Comparison of ENCODE assay signal across 7 cellular contexts in genomic region chr12:989751-990278, GRCh38. TPM values are rescaled to one million over a fixed set of nuclear protein-coding genes. Genes with fewer than 3 reads are reported as not detected.
DNase-seq lines count a peak whose midpoint lies in the region; ATAC-seq and TF ChIP-seq lines count a peak whose summit lies in the region.

No MANE protein-coding gene starts in this region.

- TF ChIP-seq CTCF in WERI-Rb-1 (IDR thresholded peaks at IDR 0.05; ENCODE audit: low read depth, low read length) (no peak), fibroblast of mammary gland (conservative IDR thresholded peaks at IDR 0.05; ENCODE audit: control insufficient read depth, insufficient read depth, low read depth, low read length) (no peak), neural crest cell (conservative IDR thresholded peaks at IDR 0.05) (no peak)

- peak overlapping the region; percentile 91 for H3K4me3 Mint-ChIP-seq in neural crest cell

- in situ Hi-C loops in G401 (cut with HindIII; ENCODE audit: low sequenced_read_pairs) = no loop called here

- no peak for ATAC-seq in GM21447 (IDR thresholded peaks at IDR 0.05; ENCODE audit: unreplicated experiment)

- no peaks in the 10 kb centered on the region for H3K36me3 Mint-ChIP-seq in neural crest cell (ENCODE audit: low read depth)

- peak overlapping the region; percentile 85 for H3K27ac Mint-ChIP-seq in neural crest cell (ENCODE audit: unreplicated experiment)

- H3K36me3 ChIP-seq in WERI-Rb-1 = peaks cover 8% of the 10 kb centered on the region

- no peaks in the 10 kb centered on the region for H3K27me3 ChIP-seq in WERI-Rb-1 (ENCODE audit: insufficient read depth, low read depth, severe bottlenecking)

- H3K27ac ChIP-seq in WERI-Rb-1 = peak overlapping the region; percentile 98

- H3K4me1 Mint-ChIP-seq in neural crest cell = peaks cover 37% of the 10 kb centered on the region

- H3K27me3 Mint-ChIP-seq in neural crest cell (ENCODE audit: low read depth) = peaks cover 22% of the 10 kb centered on the region

- DNase-seq in G401 (ENCODE audit: low spot score) = peak; percentile 82
- DNase-seq in MV-4-11 (lab: John Stamatoyannopoulos, UW) = peak; percentile 38
- DNase-seq in WERI-Rb-1 = peak; percentile 22
- DNase-seq in fibroblast of mammary gland (ENCODE audit: low read depth) = peak; percentile 92
- DNase-seq in neural crest cell (ENCODE audit: low read depth, low spot score) = no peak
- DNase-seq in mucosa of gallbladder (ENCODE audit: low spot score) = no peak

- H3K9me3 Mint-ChIP-seq in neural crest cell = no peaks in the 10 kb centered on the region

- no peaks in the 10 kb centered on the region for H3K9me3 ChIP-seq in WERI-Rb-1 (ENCODE audit: severe bottlenecking)

- peak overlapping the region; percentile 83 for H3K4me3 ChIP-seq in WERI-Rb-1 (ENCODE audit: low read depth, low read length)
- peak overlapping the region; percentile 59 for H3K4me3 ChIP-seq in fibroblast of mammary gland (ENCODE audit: control insufficient read depth, low read depth, low read length)

RNA-seq across cellular contexts. Expression of gene ERC1, which starts 1.2 kb away (rescaled TPM):
- total RNA-seq in G401 (2014; rRNA removed; shearing (Covaris generic)) = 29.0 and 54.7 TPM in 2 replicates
- total RNA-seq in neural crest cell (37.9 and 38.9 TPM in 2 replicates), mucosa of gallbladder (59.4 TPM)

RNA-seq across cellular contexts. Expression of gene RAD52, which starts 40.3 kb away (rescaled TPM):
- 9.2 and 19.2 TPM in 2 replicates for total RNA-seq in G401 (2014; rRNA removed; shearing (Covaris generic))
- total RNA-seq in neural crest cell (19.6 and 21.2 TPM in 2 replicates), mucosa of gallbladder (23.6 TPM)

Comparison
In these comparisons a context has a peak if more than half of its experiments do, and no peak if none do; other contexts are left out.
1. DNase-seq: peak in G401 (single experiment), MV-4-11 (single experiment), WERI-Rb-1 (single experiment) and fibroblast of mammary gland (single experiment); none in neural crest cell (single experiment) and mucosa of gallbladder (single experiment).